1 cellular context compared by ENCODE assay signal in the genomic region with DNA sequence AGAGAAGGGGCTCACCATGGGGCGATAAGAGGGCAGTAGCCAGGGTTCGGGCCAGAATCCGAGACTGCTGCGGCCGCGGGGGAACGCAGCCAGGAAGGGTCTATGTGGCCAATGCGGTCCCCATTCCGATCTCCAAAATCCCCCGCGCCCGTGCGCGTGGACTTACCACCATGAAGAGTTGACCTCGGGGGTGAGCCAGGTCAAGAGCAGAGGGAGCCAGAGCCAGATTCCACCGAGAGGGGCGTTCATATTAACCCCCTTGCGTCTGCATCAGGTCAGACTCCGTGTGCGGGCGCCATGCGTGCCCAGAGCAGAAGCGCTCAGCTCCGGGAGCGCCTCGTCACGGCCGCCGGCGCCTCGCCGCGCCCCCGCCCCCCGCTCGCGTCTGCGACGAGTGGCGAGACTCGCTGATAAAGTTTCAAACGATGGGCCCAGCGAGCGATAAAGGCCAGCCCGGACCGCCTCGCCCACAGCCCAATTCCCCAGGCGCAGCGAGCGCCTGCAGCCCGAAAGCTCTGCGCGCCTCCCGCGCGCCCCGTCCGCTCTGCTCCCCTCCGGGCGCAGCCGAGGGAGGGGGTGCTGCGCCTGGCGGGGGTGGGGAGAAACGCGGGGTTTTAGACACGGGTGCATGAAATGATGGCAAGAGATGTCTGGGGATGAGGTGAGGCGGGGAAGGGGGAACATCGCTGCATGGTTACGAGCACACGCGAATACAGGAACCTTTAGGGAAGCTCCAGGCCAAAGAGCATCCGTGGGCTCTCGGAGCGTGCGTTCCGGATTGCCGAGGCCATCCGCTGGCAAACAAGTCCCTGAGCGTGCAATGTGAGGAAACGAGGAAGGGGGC.
TF ChIP-seq lines count a peak whose summit lies in the region.

Gene WNT2, minus strand, starts transcription at position 318 of the 844 bp plus-strand sequence. Its CDS starts 69 bp downstream, at position 249.

TF ChIP-seq in H1, 55 proteins besides CTCF, POLR2A, EP300 and RAD21:
- no peak for TF ChIP-seq CHD1 (IDR thresholded peaks at IDR 0.05; ENCODE audit: low read depth, low read length)
- TF ChIP-seq POU5F1 (IDR thresholded peaks at IDR 0.05; ENCODE audit: low read depth, low read length) = no peak
- no peak for TF ChIP-seq SP1 (IDR thresholded peaks at IDR 0.05; ENCODE audit: low read depth, low read length)
- TF ChIP-seq SRF (IDR thresholded peaks at IDR 0.05; ENCODE audit: low read depth, low read length) = no peak
- no peak for TF ChIP-seq TCF12 (IDR thresholded peaks at IDR 0.05; ENCODE audit: low read depth, low read length)
- peak; percentile 94 for TF ChIP-seq EZH2 (IDR thresholded peaks at IDR 0.05; ENCODE audit: low read depth, low read length, severe bottlenecking)
- TF ChIP-seq SP4 (IDR thresholded peaks at IDR 0.05; ENCODE audit: low read length) = no peak
- TF ChIP-seq, protein P1, sequence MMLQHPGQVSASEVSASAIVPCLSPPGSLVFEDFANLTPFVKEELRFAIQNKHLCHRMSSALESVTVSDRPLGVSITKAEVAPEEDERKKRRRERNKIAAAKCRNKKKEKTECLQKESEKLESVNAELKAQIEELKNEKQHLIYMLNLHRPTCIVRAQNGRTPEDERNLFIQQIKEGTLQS (IDR thresholded peaks at IDR 0.05; ENCODE audit: insufficient read depth, low read depth, low read length) = no peak
- TF ChIP-seq ASH2L (IDR thresholded peaks at IDR 0.05; ENCODE audit: low read length) = no peak
- TF ChIP-seq SUZ12 (IDR thresholded peaks at IDR 0.05; ENCODE audit: low read length) = peak; percentile 93
